9 cellular contexts compared by ENCODE assay signal in the genomic region with DNA sequence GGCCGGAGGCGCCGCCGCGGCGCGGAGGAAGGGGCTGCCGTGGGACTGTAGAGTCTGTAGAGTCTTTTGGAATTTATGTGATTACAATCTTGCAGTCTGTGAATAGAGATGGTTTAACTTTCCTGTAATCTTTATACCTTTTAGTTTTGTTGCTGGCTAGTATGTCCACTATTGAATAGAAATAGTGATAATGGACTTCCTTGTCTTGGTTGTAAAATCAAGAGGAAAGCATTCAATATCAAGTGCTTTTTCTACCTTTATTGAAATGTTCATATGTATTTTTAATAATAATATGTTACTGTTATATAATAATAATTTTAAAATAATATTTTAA. TPM values are rescaled to one million over a fixed set of nuclear protein-coding genes. Genes with fewer than 3 reads are reported as not detected.
DNase-seq lines count a peak whose midpoint lies in the region; ATAC-seq and TF ChIP-seq lines count a peak whose summit lies in the region.
"Not testable (repeated sequence)": the region's sequence is repeated elsewhere in the genome, so short reads cannot be mapped to it uniquely, and the experiment has no call there.
"Had no signal": no experiment of that assay in that cellular context is flagged by ENCODE, and none has a peak within 500 bp of the region (broad histone marks: within the 10 kb centered on the region; RNA-seq: fewer than 3 reads in every experiment).

No MANE protein-coding gene starts in this region.

- not testable (repeated sequence) for H2BK120ac ChIP-seq in mesendoderm (ENCODE audit: low read depth, low read length)

- H3K79me1 ChIP-seq in mesendoderm (ENCODE audit: low read length) = not testable (repeated sequence)

- not testable (repeated sequence) for H3K79me2 ChIP-seq in mesendoderm (ENCODE audit: control insufficient read depth, insufficient read depth, low read length)

- H3K23ac ChIP-seq in mesendoderm (ENCODE audit: low read length) = not testable (repeated sequence)

- WGBS in mesendoderm (ENCODE audit: extremely low coverage, insufficient coverage, low lambda C conversion rate) = no CpG with 5 or more reads among the region's 8 CpGs

- H4K8ac ChIP-seq in mesendoderm (ENCODE audit: low read depth, low read length) = not testable (repeated sequence)

- H3K18ac ChIP-seq in mesendoderm (ENCODE audit: low read length) = peak overlapping the region; percentile 20

- peak; percentile 8 for DNase-seq in NCI-H1417 treated with DMSO at 0.1 percent for 48 hours (lab: John Stamatoyannopoulos, UW)
- not testable (repeated sequence) for DNase-seq in activated CD8-positive, alpha-beta T cell treated with anti-CD3 and anti-CD28 coated beads for 36 hours; caudate nucleus (lab: John Stamatoyannopoulos, UW); foreskin keratinocyte; mesendoderm; retinal pigment epithelial cell (ENCODE audit: low read depth); uterus

- H4K5ac ChIP-seq in mesendoderm (ENCODE audit: low read length) = not testable (repeated sequence)

- not testable (repeated sequence) for ATAC-seq in activated CD8-positive, alpha-beta T cell treated with anti-CD3 and anti-CD28 coated beads for 36 hours; foreskin keratinocyte

- CTCF ChIA-PET in activated CD8-positive, alpha-beta T cell treated with anti-CD3 and anti-CD28 coated beads for 36 hours (lab: Charles Lee) = interaction anchor here (1.1 to 1.3 kb wide), 3 partner anchors 11 to 95 kb away, joined by 4 to 5 read pairs (median 5); no protein-coding TSS in a partner anchor

- H3K27me3 ChIP-seq in foreskin keratinocyte; mesendoderm (ENCODE audit: insufficient read depth, low read length, poor library complexity); uterus: not testable (repeated sequence)

- H3K4me3 ChIP-seq in mesendoderm (ENCODE audit: low read length) (peak overlapping the region; percentile 56), retinal pigment epithelial cell (ENCODE audit: low read length) (peak overlapping the region; percentile 73), uterus (peak overlapping the region; percentile 46 to 68)

- not testable (repeated sequence) for H3K36me3 ChIP-seq in ES-I3 (ENCODE audit: insufficient read depth, low read length); mesendoderm (ENCODE audit: control insufficient read depth, insufficient read depth, low read length); uterus

- not testable (repeated sequence) for H3K4me1 ChIP-seq in ES-I3 (ENCODE audit: insufficient read depth, low read length); mesendoderm (ENCODE audit: control insufficient read depth, low read depth, low read length); uterus
- peaks cover 31% of the 10 kb centered on the region for H3K4me1 ChIP-seq in foreskin keratinocyte

- H3K27me3 Mint-ChIP-seq in activated CD8-positive, alpha-beta T cell treated with anti-CD3 and anti-CD28 coated beads for 36 hours = not testable (repeated sequence)

- not testable (repeated sequence) for H2BK15ac ChIP-seq in mesendoderm (replicated peaks; ENCODE audit: low read depth)

- not testable (repeated sequence) for TF ChIP-seq POLR2A in uterus (IDR thresholded peaks at IDR 0.05)

- intact Hi-C loops in activated CD8-positive, alpha-beta T cell treated with anti-CD3 and anti-CD28 coated beads for 36 hours (cut with micrococcal nuclease); uterus (cut with DNase I; ENCODE audit: low total_unique reads): not testable (repeated sequence)

- peaks cover 15% of the 10 kb centered on the region for H3K4me1 Mint-ChIP-seq in activated CD8-positive, alpha-beta T cell treated with anti-CD3 and anti-CD28 coated beads for 36 hours (ENCODE audit: low read depth)

- not testable (repeated sequence) for H3K36me3 Mint-ChIP-seq in activated CD8-positive, alpha-beta T cell treated with anti-CD3 and anti-CD28 coated beads for 36 hours (ENCODE audit: low read depth)

- H3K9me3 Mint-ChIP-seq in activated CD8-positive, alpha-beta T cell treated with anti-CD3 and anti-CD28 coated beads for 36 hours = not testable (repeated sequence)

- peak overlapping the region; percentile 89 for H3K4me3 Mint-ChIP-seq in activated CD8-positive, alpha-beta T cell treated with anti-CD3 and anti-CD28 coated beads for 36 hours

- H3K4ac ChIP-seq in mesendoderm (ENCODE audit: low read depth, low read length) = not testable (repeated sequence)

- not testable (repeated sequence) for H2BK5ac ChIP-seq in mesendoderm (ENCODE audit: low read length)

- H3K4me2 ChIP-seq in mesendoderm (ENCODE audit: low read length) = peak overlapping the region; percentile 67

- peak overlapping the region; percentile 97 for H3K9ac ChIP-seq in ES-I3 (ENCODE audit: low read depth, low read length)
- H3K9ac ChIP-seq in mesendoderm (ENCODE audit: low read length) = peak overlapping the region; percentile 79

- H3K27ac ChIP-seq in caudate nucleus (ENCODE audit: low read depth, low read length) (peak overlapping the region; percentile 90), foreskin keratinocyte (peak overlapping the region; percentile 89), uterus (peak overlapping the region; percentile 80 to 93)
- H3K27ac ChIP-seq in mesendoderm (ENCODE audit: low read depth, low read length) = not testable (repeated sequence)

- not testable (repeated sequence) for H2AK5ac ChIP-seq in mesendoderm (ENCODE audit: low read length)

- TF ChIP-seq CTCF in activated CD8-positive, alpha-beta T cell treated with anti-CD3 and anti-CD28 coated beads for 36 hours (IDR thresholded peaks at IDR 0.05); foreskin keratinocyte (conservative IDR thresholded peaks at IDR 0.05); retinal pigment epithelial cell (conservative IDR thresholded peaks at IDR 0.05; ENCODE audit: low read depth, low read length); uterus (IDR thresholded peaks at IDR 0.05): not testable (repeated sequence)

- not testable (repeated sequence) for H3K9me3 ChIP-seq in ES-I3 (ENCODE audit: control insufficient read depth, insufficient read depth, low read length); uterus

- peak overlapping the region; percentile 93 for H3K27ac Mint-ChIP-seq in activated CD8-positive, alpha-beta T cell treated with anti-CD3 and anti-CD28 coated beads for 36 hours

- peak overlapping the region; percentile 97 for H3K56ac ChIP-seq in mesendoderm (ENCODE audit: low read length)

- POLR2A ChIA-PET in activated CD8-positive, alpha-beta T cell treated with anti-CD3 and anti-CD28 coated beads for 36 hours (lab: Charles Lee) = not testable (repeated sequence)

RNA-seq across cellular contexts. Expression of a gene that starts 12.9 kb away (rescaled TPM):
- under 1 TPM in 1 of 2 experiments, not detected in 1; 0.56 TPM for total RNA-seq in activated CD8-positive, alpha-beta T cell treated with anti-CD3 and anti-CD28 coated beads for 36 hours
- total RNA-seq in foreskin keratinocyte (10.9 and 11.5 TPM in 2 replicates), uterus (under 1 TPM in 1 of 4 donors, not detected in 3; 0.28 TPM)
- 7.4 and 7.5 TPM in 2 replicates for polyA plus RNA-seq in foreskin keratinocyte
- 3.9 TPM for polyA plus RNA-seq in mesendoderm (2013, experiment 1 of 2)
- 4.2 TPM for polyA plus RNA-seq in mesendoderm (2013, experiment 2 of 2)
- total RNA-seq: RPMI7951 had no signal

RNA-seq across cellular contexts. Expression of a gene that starts 37.4 kb away (rescaled TPM):
- total RNA-seq in activated CD8-positive, alpha-beta T cell treated with anti-CD3 and anti-CD28 coated beads for 36 hours = 10 to 100 TPM; 45.5 to 45.9 TPM
- total RNA-seq in foreskin keratinocyte (105 and 109 TPM in 2 replicates), uterus (10 to 100 TPM in 2 of 4 donors, 1 to 10 TPM in 2; 7.9 to 35.4 (median 15.8) TPM)
- 79.1 and 80.5 TPM in 2 replicates for polyA plus RNA-seq in foreskin keratinocyte
- polyA plus RNA-seq in mesendoderm (2013, experiment 1 of 2) = 37.8 TPM
- 36.5 TPM for polyA plus RNA-seq in mesendoderm (2013, experiment 2 of 2)
